8 cellular contexts compared by ENCODE assay signal in the genomic region with DNA sequence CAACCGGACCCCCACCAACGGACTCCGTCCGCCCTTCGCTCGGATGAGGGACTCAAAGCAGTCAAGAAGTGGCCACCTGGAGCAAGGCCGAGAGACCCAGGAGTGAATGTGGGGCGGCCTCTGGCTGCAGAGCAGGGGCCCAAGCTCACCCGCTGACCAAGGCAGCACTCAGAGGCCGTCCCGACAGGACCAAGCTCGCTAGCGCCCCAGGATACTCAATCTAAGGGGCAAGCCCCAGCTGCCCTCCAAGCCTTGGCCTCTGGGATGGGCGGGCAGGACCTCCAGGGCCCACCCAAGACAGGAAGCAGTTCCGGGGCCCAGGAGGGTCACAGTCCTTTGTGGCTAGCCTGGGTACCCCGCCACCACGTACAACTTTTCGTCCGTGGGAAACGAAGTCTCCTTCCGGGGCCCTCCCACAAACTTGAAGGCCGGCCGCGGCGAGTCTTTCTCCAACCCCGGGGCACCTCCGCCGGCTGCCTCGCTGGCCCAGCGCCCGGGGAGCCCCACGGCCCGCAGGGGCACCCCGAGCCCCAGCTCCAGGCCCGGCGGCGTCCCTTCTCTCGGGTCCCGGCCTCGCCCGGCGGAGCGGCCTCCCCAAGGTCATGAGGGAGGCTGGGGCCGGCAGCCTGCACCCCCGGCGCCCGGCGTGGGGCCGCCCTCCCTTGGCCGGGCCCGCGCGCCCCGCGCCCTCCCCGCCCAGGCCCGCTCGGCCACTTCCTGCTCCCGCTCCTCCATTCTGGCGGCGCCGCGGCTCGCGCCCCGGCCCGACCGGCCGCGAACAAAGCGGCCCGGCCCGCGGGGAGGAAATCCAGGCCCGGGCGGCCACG. TPM values are rescaled to one million over a fixed set of nuclear protein-coding genes. Genes with fewer than 3 reads are reported as not detected.
DNase-seq lines count a peak whose midpoint lies in the region; ATAC-seq and TF ChIP-seq lines count a peak whose summit lies in the region.

No MANE protein-coding gene starts in this region.

- H3K4me1 ChIP-seq in breast epithelium: peaks cover 10 to 28% of the 10 kb centered on the region in 2 donors

- peak; percentile 58 for DNase-seq in CD1c-positive myeloid dendritic cell (ENCODE audit: extremely low spot score)
- DNase-seq in NB4 (ENCODE audit: low read depth): peak; percentile 49
- DNase-seq in breast epithelium (ENCODE audit: low spot score in 2 of 2): no peak
- DNase-seq in left lobe of liver (ENCODE audit: low spot score): no peak
- peak in 8 of 49 donors; percentile 15 to 60 (median 22) for DNase-seq in substantia nigra (lab: John Stamatoyannopoulos, UW)
- DNase-seq in NCI-H510A treated with DMSO at 0.1 percent for 48 hours (lab: John Stamatoyannopoulos, UW): no peak

- H3K9me3 ChIP-seq in breast epithelium: no peaks in the 10 kb centered on the region

- H3K27me3 ChIP-seq in breast epithelium: no peaks in the 10 kb centered on the region

- TF ChIP-seq CTCF in NB4 (IDR thresholded peaks at IDR 0.05; ENCODE audit: low read depth, low read length): no peak
- TF ChIP-seq CTCF in breast epithelium (IDR thresholded peaks at IDR 0.05): no peak

- H3K27ac ChIP-seq in breast epithelium (peak overlapping the region; percentile 78 to 98), substantia nigra (ENCODE audit: low read depth, low read length, poor library complexity, severe bottlenecking) (peak overlapping the region; percentile 49)

- H3K4me3 ChIP-seq in NB4 (ENCODE audit: low read depth, low read length) (peak overlapping the region; percentile 68), breast epithelium (peak overlapping the region; percentile 76 to 89 (median 79))

- TF ChIP-seq POLR2A in NB4 (IDR thresholded peaks at IDR 0.05; ENCODE audit: extremely low read depth, insufficient read length): no peak
- TF ChIP-seq POLR2A in breast epithelium (IDR thresholded peaks at IDR 0.05): no peak

- H3K36me3 ChIP-seq in breast epithelium: no peaks in the 10 kb centered on the region

- ATAC-seq in GM19372 (IDR thresholded peaks at IDR 0.05; ENCODE audit: low read depth, unreplicated experiment): peak; percentile 28
- ATAC-seq in left lobe of liver: peak; percentile 17
- no peak for ATAC-seq in GM18520 (IDR thresholded peaks at IDR 0.05; ENCODE audit: unreplicated experiment)

- intact Hi-C loops in breast epithelium (cut with DNase I; ENCODE audit: low total_unique reads): no loop called here

RNA-seq across cellular contexts. Expression of gene AKT1, which starts 0.7 kb away (rescaled TPM):
- 100 to 1,000 TPM in 2 of 3 donors, 10 to 100 TPM in 1; 91.9 to 119 (median 116) TPM for total RNA-seq in breast epithelium
- total RNA-seq in left lobe of liver: 90.1 TPM

RNA-seq across cellular contexts. Expression of gene ZBTB42, which starts 6.0 kb away (rescaled TPM):
- total RNA-seq in breast epithelium: 10 to 100 TPM in 1 of 3 donors, 1 to 10 TPM in 2; 3.5 to 11.4 (median 9.2) TPM
- total RNA-seq in left lobe of liver: 4.9 TPM

RNA-seq across cellular contexts. Expression of gene SIVA1, which starts 41.9 kb away (rescaled TPM):
- 100 to 1,000 TPM; 181 to 225 (median 223) TPM for total RNA-seq in breast epithelium
- total RNA-seq in left lobe of liver: 50.3 TPM

Comparison
In these comparisons a context has a peak if more than half of its experiments do, and no peak if none do; other contexts are left out.
1. DNase-seq: peak in CD1c-positive myeloid dendritic cell (single experiment) and NB4 (single experiment); none in breast epithelium (0 of 2), left lobe of liver (single experiment) and NCI-H510A treated with DMSO at 0.1 percent for 48 hours (single experiment).